Comparison of ENCODE assay signal across 8 cellular contexts in the genomic region with DNA sequence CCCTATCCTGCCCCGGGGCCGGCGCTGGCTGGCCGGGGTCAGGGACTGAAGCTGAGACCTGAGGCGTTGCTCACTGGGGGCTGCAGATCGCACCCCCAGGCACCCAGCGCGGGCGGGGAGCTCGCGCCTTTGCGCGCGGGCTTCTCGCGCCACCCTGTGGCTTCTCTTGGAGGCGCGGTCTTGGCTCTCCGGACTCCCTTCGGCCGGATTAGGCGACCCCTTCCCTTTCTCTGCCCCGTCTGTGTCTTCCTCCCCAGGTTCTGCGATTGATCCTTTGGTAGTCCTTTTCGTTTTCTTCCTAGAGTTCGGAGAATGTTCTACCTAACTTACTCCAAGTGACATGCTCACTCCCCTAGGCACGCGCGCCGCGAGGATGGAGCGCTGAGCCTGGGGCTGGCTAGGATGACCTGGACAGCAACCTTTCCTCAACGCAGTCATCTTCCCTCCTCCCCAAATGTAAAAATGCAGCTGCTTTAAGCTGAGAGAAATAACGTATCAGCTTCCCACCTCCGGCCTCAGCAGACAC. TPM values are rescaled to one million over a fixed set of nuclear protein-coding genes. Genes with fewer than 3 reads are reported as not detected.
DNase-seq lines count a peak whose midpoint lies in the region; ATAC-seq and TF ChIP-seq lines count a peak whose summit lies in the region.

No MANE protein-coding gene starts in this region.

- no peaks in the 10 kb centered on the region for H4K20me1 ChIP-seq in osteoblast (ENCODE audit: insufficient read depth, low read length)

- TF ChIP-seq POLR2A in gastroesophageal sphincter (IDR thresholded peaks at IDR 0.05) = no peak
- no peak for TF ChIP-seq POLR2A in upper lobe of left lung (IDR thresholded peaks at IDR 0.05)

- H3K27me3 ChIP-seq in gastroesophageal sphincter = peaks cover 88% of the 10 kb centered on the region
- peaks cover 69% of the 10 kb centered on the region for H3K27me3 ChIP-seq in osteoblast (ENCODE audit: insufficient read depth, low read length)
- peaks cover 0 to 43% (median 27%) of the 10 kb centered on the region in 4 donors for H3K27me3 ChIP-seq in upper lobe of left lung

- H3K4me3 ChIP-seq in gastroesophageal sphincter (peak overlapping the region in 1 of 2 donors; percentile 43), osteoblast (ENCODE audit: insufficient read depth, low read length) (peak overlapping the region; percentile 63), upper lobe of left lung (peak overlapping the region in 3 of 4 donors; percentile 21 to 37 (median 37))

- H2AFZ ChIP-seq in osteoblast (ENCODE audit: low read length) = peak overlapping the region; percentile 40

- TF ChIP-seq CTCF in gastroesophageal sphincter (IDR thresholded peaks at IDR 0.05) = peak in 3 of 4 experiments; percentile 66 to 85 (median 69)
- TF ChIP-seq CTCF in osteoblast (IDR thresholded peaks at IDR 0.05; ENCODE audit: extremely low read depth, low read depth, low read length) = peak; percentile 64
- TF ChIP-seq CTCF in upper lobe of left lung (IDR thresholded peaks at IDR 0.05) = peak; percentile 45 to 73 (median 67)

- ATAC-seq in gastroesophageal sphincter (peak; percentile 54), upper lobe of left lung (ENCODE audit: low FRiP score in 2 of 2) (peak; percentile 35 to 86), HG02938 (IDR thresholded peaks at IDR 0.05; ENCODE audit: unreplicated experiment) (no peak)

- TF ChIP-seq EP300 in gastroesophageal sphincter (IDR thresholded peaks at IDR 0.05) = no peak
- TF ChIP-seq EP300 in upper lobe of left lung (IDR thresholded peaks at IDR 0.05) = no peak

- no peaks in the 10 kb centered on the region for H3K79me2 ChIP-seq in osteoblast (ENCODE audit: insufficient read depth, low read length)

- H3K4me2 ChIP-seq in osteoblast (ENCODE audit: insufficient read depth, low read length) = peak overlapping the region; percentile 81

- DNase-seq in CD1c-positive myeloid dendritic cell (ENCODE audit: extremely low spot score) = peak; percentile 61
- peak; percentile 39 for DNase-seq in HCEC 1CT
- peak; percentile 82 for DNase-seq in OCI-M1 (lab: John Stamatoyannopoulos, UW)
- peak; percentile 49 for DNase-seq in activated effector memory CD4-positive, alpha-beta T cell treated with Interleukin-2 at 50 U/mL for 16 hours
- peak; percentile 95 for DNase-seq in osteoblast (ENCODE audit: insufficient read length, low spot score, missing footprints)
- DNase-seq in upper lobe of left lung = peak in 1 of 2 donors; percentile 89

- 0% methylated on average over 17 to 20 of the region's 35 CpGs for WGBS in gastroesophageal sphincter (ENCODE audit: low coverage in 1 of 2), 2 donors
- WGBS in upper lobe of left lung, 2 donors = 1 to 4% methylated on average over 25 to 28 of the region's 35 CpGs

- H3K9me3 ChIP-seq in gastroesophageal sphincter (no peaks in the 10 kb centered on the region), osteoblast (ENCODE audit: low read depth, low read length) (no peaks in the 10 kb centered on the region), upper lobe of left lung (no peaks in the 10 kb centered on the region)

- H3K36me3 ChIP-seq in gastroesophageal sphincter = no peaks in the 10 kb centered on the region
- no peaks in the 10 kb centered on the region for H3K36me3 ChIP-seq in osteoblast (ENCODE audit: insufficient read depth, low read length)
- no peaks in the 10 kb centered on the region for H3K36me3 ChIP-seq in upper lobe of left lung

- peaks cover 0 to 35% (median 22%) of the 10 kb centered on the region in 3 donors for H3K4me1 ChIP-seq in gastroesophageal sphincter
- peaks cover 14% of the 10 kb centered on the region for H3K4me1 ChIP-seq in osteoblast (ENCODE audit: insufficient read depth, low read length)
- peaks cover 25 to 27% (median 26%) of the 10 kb centered on the region in 4 donors for H3K4me1 ChIP-seq in upper lobe of left lung

- H3K27ac ChIP-seq in gastroesophageal sphincter = no peak overlapping the region
- H3K27ac ChIP-seq in osteoblast (ENCODE audit: low read depth, low read length) = no peak overlapping the region
- no peak overlapping the region for H3K27ac ChIP-seq in upper lobe of left lung

RNA-seq across cellular contexts. Expression of a gene that starts 0.5 kb away (rescaled TPM):
- total RNA-seq in gastroesophageal sphincter = 1 to 10 TPM in 2 of 4 donors, under 1 TPM in 2; 0.23 to 4.4 (median 0.72) TPM
- total RNA-seq in osteoblast = 0.36 and 0.88 TPM in 2 replicates
- total RNA-seq in upper lobe of left lung = 1 to 10 TPM in 3 of 6 donors, under 1 TPM in 1, not detected in 2; 0.30 to 1.4 (median 1.2) TPM

RNA-seq across cellular contexts. Expression of a gene that starts 1.3 kb away (rescaled TPM):
- total RNA-seq in gastroesophageal sphincter = under 1 TPM in 1 of 4 donors, not detected in 3; under 0.01 TPM
- 0.29 and 0.36 TPM in 2 replicates for total RNA-seq in osteoblast
- under 1 TPM in 2 of 6 donors, not detected in 4; 0.03 to 0.22 TPM for total RNA-seq in upper lobe of left lung

RNA-seq across cellular contexts. Expression of a gene that starts 33.3 kb away (rescaled TPM):
- total RNA-seq in gastroesophageal sphincter = 10 to 100 TPM in 2 of 4 donors, 1 to 10 TPM in 2; 7.0 to 10.7 (median 9.1) TPM
- 17.0 and 21.2 TPM in 2 replicates for total RNA-seq in osteoblast
- total RNA-seq in upper lobe of left lung = 10 to 100 TPM in 4 of 6 donors, 1 to 10 TPM in 2; 8.4 to 33.5 (median 13.7) TPM

RNA-seq across cellular contexts. Expression of a gene that starts 43.5 kb away (rescaled TPM):
- under 1 TPM in 1 of 4 donors, not detected in 3; 0.94 TPM for total RNA-seq in gastroesophageal sphincter
- total RNA-seq in osteoblast = 0.29 and 0.36 TPM in 2 replicates
- 1 to 10 TPM; 2.3 to 8.4 (median 5.0) TPM for total RNA-seq in upper lobe of left lung
